In the genomic region with DNA sequence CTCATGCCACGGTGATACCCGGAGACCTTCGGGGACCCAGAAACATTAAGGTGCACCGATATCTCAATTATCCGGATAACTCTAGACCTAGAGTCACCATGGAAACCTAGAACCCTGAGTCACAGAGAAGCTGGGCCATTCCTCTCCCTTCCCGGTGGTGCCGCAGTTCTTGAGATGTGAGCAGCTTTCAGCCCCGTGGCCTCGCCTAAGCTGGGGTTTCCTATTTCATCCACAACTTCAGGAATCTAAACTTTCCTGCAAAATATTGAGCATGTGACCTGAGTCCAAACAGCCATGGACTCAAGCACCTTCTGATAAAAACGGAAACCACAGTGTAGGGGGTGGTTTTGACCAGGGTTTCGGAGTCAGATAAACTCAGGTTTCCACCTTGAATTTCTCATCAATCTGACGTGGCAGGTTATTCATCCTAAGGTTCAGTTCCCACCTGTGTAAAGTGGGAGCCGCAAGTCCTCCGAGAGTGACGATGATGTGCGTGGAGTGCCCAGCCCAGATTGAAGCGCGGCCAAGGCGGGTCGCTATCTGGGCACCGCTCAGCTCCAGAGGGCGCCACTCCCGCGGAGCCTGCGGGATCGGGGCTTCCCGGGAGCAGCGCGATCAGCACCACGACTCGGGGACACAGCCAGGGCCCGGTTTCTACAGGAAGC, we compare ENCODE assay signal across 8 cellular contexts. TPM values are rescaled to one million over a fixed set of nuclear protein-coding genes. Genes with fewer than 3 reads are reported as not detected.
DNase-seq lines count a peak whose midpoint lies in the region; ATAC-seq, FAIRE-seq and TF ChIP-seq lines count a peak whose summit lies in the region.

No MANE protein-coding gene starts in this region.

- no peaks in the 10 kb centered on the region for H3K9me2 ChIP-seq in SU-DHL-6 (replicated peaks; ENCODE audit: insufficient read depth, low read length)

- H3K9me1 ChIP-seq in keratinocyte (ENCODE audit: control insufficient read depth, extremely low read depth, insufficient read depth, low read length): no peaks in the 10 kb centered on the region

- H3K9me3 ChIP-seq in SU-DHL-6 (ENCODE audit: insufficient read depth, low read length) (no peaks in the 10 kb centered on the region), keratinocyte (ENCODE audit: control insufficient read depth, low read depth, low read length) (no peaks in the 10 kb centered on the region)

- no peaks in the 10 kb centered on the region for H3K36me3 ChIP-seq in KMS-11 (ENCODE audit: insufficient read depth)
- no peaks in the 10 kb centered on the region for H3K36me3 ChIP-seq in SU-DHL-6 (ENCODE audit: low read length)
- peaks cover 3 to 15% of the 10 kb centered on the region in 2 experiments for H3K36me3 ChIP-seq in keratinocyte (ENCODE audit: control insufficient read depth in 2 of 2, extremely low read depth in 1 of 2, insufficient read depth in 2 of 2, low read length in 2 of 2)

- ATAC-seq in GM18907 (IDR thresholded peaks at IDR 0.05; ENCODE audit: unreplicated experiment) (peak; percentile 24), GM18867 (IDR thresholded peaks at IDR 0.05; ENCODE audit: unreplicated experiment) (no peak)

- TF ChIP-seq CTCF in AG10803 (conservative IDR thresholded peaks at IDR 0.05; ENCODE audit: low read length) (peak; percentile 53), KMS-11 (conservative IDR thresholded peaks at IDR 0.05; ENCODE audit: low read depth, low read length) (peak; percentile 59), SU-DHL-6 (IDR thresholded peaks at IDR 0.05; ENCODE audit: insufficient read depth, low read length, poor library complexity, severe bottlenecking) (peak; percentile 54), keratinocyte (optimal IDR thresholded peaks at IDR 0.05 in 1 of 3, IDR thresholded peaks at IDR 0.05 in 1 of 3, conservative IDR thresholded peaks at IDR 0.05 in 1 of 3; ENCODE audit: extremely low read depth in 1 of 3, insufficient read depth in 2 of 3, low read length in 3 of 3) (peak; percentile 51 to 87 (median 56))

- peak overlapping the region; percentile 73 for H3K4me3 ChIP-seq in AG10803 (ENCODE audit: low read length)
- no peak overlapping the region for H3K4me3 ChIP-seq in KMS-11 (IDR thresholded peaks at IDR 0.05; ENCODE audit: insufficient read depth, low read depth, low read length)
- peak overlapping the region; percentile 72 for H3K4me3 ChIP-seq in SU-DHL-6 (ENCODE audit: insufficient read depth, low read length, poor library complexity, severe bottlenecking)
- H3K4me3 ChIP-seq in keratinocyte (ENCODE audit: control insufficient read depth in 2 of 3, extremely low read depth in 1 of 3, insufficient read depth in 2 of 3, low read depth in 1 of 3, low read length in 3 of 3): peak overlapping the region; percentile 68 to 85 (median 84)

- H3K4me1 ChIP-seq in KMS-11 (ENCODE audit: low read depth, poor library complexity, severe bottlenecking) (peaks cover 14% of the 10 kb centered on the region), keratinocyte (ENCODE audit: control insufficient read depth, extremely low read depth, insufficient read depth, low read length) (peaks cover 46% of the 10 kb centered on the region)

- H3K9ac ChIP-seq in KMS-11 (peak overlapping the region; percentile 81), SU-DHL-6 (ENCODE audit: low read length) (peak overlapping the region; percentile 85), keratinocyte (ENCODE audit: control insufficient read depth, extremely low read depth, insufficient read depth, low read length) (peak overlapping the region; percentile 98)

- H3K4me2 ChIP-seq in KMS-11 (peak overlapping the region; percentile 88), SU-DHL-6 (ENCODE audit: low read depth, low read length, poor library complexity, severe bottlenecking) (peak overlapping the region; percentile 70), keratinocyte (ENCODE audit: control insufficient read depth, extremely low read depth, insufficient read depth, low read depth, low read length) (peak overlapping the region; percentile 86)

- H3K27ac ChIP-seq in KMS-11: peak overlapping the region; percentile 42; the same call in 1 of the 2 replicates
- H3K27ac ChIP-seq in SU-DHL-6 (ENCODE audit: low read depth, low read length): no peak overlapping the region
- peak overlapping the region; percentile 86 for H3K27ac ChIP-seq in caudate nucleus (ENCODE audit: low read depth, low read length)
- peak overlapping the region; percentile 97 for H3K27ac ChIP-seq in keratinocyte (ENCODE audit: control insufficient read depth, insufficient read depth, low read length)

- peaks cover 9% of the 10 kb centered on the region; the same call in 1 of the 2 replicates for H3F3A ChIP-seq in SU-DHL-6 (ENCODE audit: insufficient read depth)

- DNase-seq in AG10803 (ENCODE audit: low read depth): peak; percentile 54
- peak in 52 of 61 donors; percentile 6 to 82 (median 44) for DNase-seq in caudate nucleus (lab: John Stamatoyannopoulos, UW)
- DNase-seq in keratinocyte (ENCODE audit: low read depth, low spot score): no peak
- DNase-seq in stimulated activated CD4-positive, alpha-beta T cell treated with anti-CD3 and anti-CD28 coated beads, Interleukin-12 subunit alpha, Interleukin-12 subunit beta, amount 100 ng/mL, for 24 hours (ENCODE audit: low read depth in 2 of 2): peak; percentile 11 to 31

- no peaks in the 10 kb centered on the region for H3K27me3 ChIP-seq in KMS-11 (ENCODE audit: insufficient read depth, low read depth)
- H3K27me3 ChIP-seq in SU-DHL-6 (ENCODE audit: low read length): no peaks in the 10 kb centered on the region
- no peaks in the 10 kb centered on the region for H3K27me3 ChIP-seq in keratinocyte (ENCODE audit: control insufficient read depth, extremely low read depth, insufficient read depth, low read length)

- no peak for FAIRE-seq in keratinocyte (lab: Jason Lieb, UNC)

- H3K79me2 ChIP-seq in KMS-11 (ENCODE audit: insufficient read depth, low read depth) (no peaks in the 10 kb centered on the region), SU-DHL-6 (ENCODE audit: insufficient read depth, low read length) (peaks cover 33% of the 10 kb centered on the region), keratinocyte (ENCODE audit: control insufficient read depth, insufficient read depth, low read length) (peaks cover 40% of the 10 kb centered on the region)

- dilution Hi-C loops in keratinocyte (cut with MboI; ENCODE audit: extremely low pct_ligation_motif_present, low sequenced_read_pairs): no loop called here

- H4K20me1 ChIP-seq in KMS-11 (ENCODE audit: insufficient read depth) (no peaks in the 10 kb centered on the region), SU-DHL-6 (ENCODE audit: low read depth, low read length) (peaks cover 3% of the 10 kb centered on the region; the same call in 1 of the 2 replicates), keratinocyte (ENCODE audit: control insufficient read depth, extremely low read depth, insufficient read depth, low read length) (no peaks in the 10 kb centered on the region)

- peak overlapping the region; percentile 98 for H2AFZ ChIP-seq in KMS-11 (ENCODE audit: low read depth)
- H2AFZ ChIP-seq in SU-DHL-6 (ENCODE audit: low read depth, low read length, severe bottlenecking): peak overlapping the region; percentile 76
- no peak overlapping the region for H2AFZ ChIP-seq in keratinocyte (ENCODE audit: control insufficient read depth, low read length)

RNA-seq across cellular contexts. Expression of a gene that starts 1.0 kb away (rescaled TPM):
- polyA plus RNA-seq in keratinocyte: 58.5 to 61.4 TPM (median 60.3 TPM) in 3 replicates
- polyA plus RNA-seq in keratinocyte (2011; ENCODE audit: low read depth): 143 TPM
- polyA plus RNA-seq in keratinocyte (2011; cell fraction: cytosol; rRNA removed): 29.1 and 35.4 TPM in 2 replicates
- 122 and 140 TPM in 2 replicates for polyA plus RNA-seq in keratinocyte (2011; cell fraction: nucleus; rRNA removed)
- 37.3 and 92.4 TPM in 2 replicates for polyA plus RNA-seq in keratinocyte (2012; ENCODE audit: low replicate concordance)
- 46.3 to 57.2 TPM (median 49.1 TPM) in 3 replicates for polyA minus RNA-seq in keratinocyte
- polyA minus RNA-seq in keratinocyte (2011; cell fraction: cytosol; rRNA and poly(A)+ RNA removed): 34.7 TPM
- polyA minus RNA-seq in keratinocyte (2011; cell fraction: nucleus; rRNA and poly(A)+ RNA removed): 70.5 and 112 TPM in 2 replicates
